In genomic region chr15:69719527-69719926, GRCh38 we compare ENCODE assay signal across 9 cellular contexts.
DNase-seq lines count a peak whose midpoint lies in the region; ATAC-seq, FAIRE-seq and TF ChIP-seq lines count a peak whose summit lies in the region.
"Had no signal": no experiment of that assay in that cellular context is flagged by ENCODE, and none has a peak within 500 bp of the region (broad histone marks: within the 10 kb centered on the region; RNA-seq: fewer than 3 reads in every experiment).

No MANE protein-coding gene starts in this region.

- no peaks in the 10 kb centered on the region for H3K36me3 ChIP-seq in kidney (ENCODE audit: control insufficient read depth in 1 of 2, insufficient read depth in 2 of 2, low read length in 2 of 2)

- no TSS peak for BruUV-seq in Calu3 (replicated peaks; lab: Mats Ljungman, UMichigan)

- peak overlapping the region; percentile 79 for H3K27ac Mint-ChIP-seq in activated CD4-positive, alpha-beta T cell treated with anti-CD3 and anti-CD28 coated beads, Interleukin-2, amount 10 ng/mL, durations not matched to agents 7 days and 5 days
- no peak overlapping the region for H3K27ac Mint-ChIP-seq in Calu3 (ENCODE audit: unreplicated experiment)

- peak; percentile 54 for ATAC-seq in esophagus mucosa
- ATAC-seq in GM21723 (IDR thresholded peaks at IDR 0.05; ENCODE audit: unreplicated experiment), result no peak
- ATAC-seq: HCT116 had no signal

- no peaks in the 10 kb centered on the region for H3K9me3 ChIP-seq in kidney (ENCODE audit: control insufficient read depth in 1 of 2, low read length in 2 of 2)

- DNase-seq in HT-29 (ENCODE audit: low spot score) (peak; percentile 43), Calu3 (no peak), kidney (no peak), NCI-H446 treated with DMSO at 0.1 percent for 48 hours (lab: John Stamatoyannopoulos, UW) (no peak)
- DNase-seq in activated CD4-positive, alpha-beta T cell treated with anti-CD3 and anti-CD28 coated beads, Interleukin-2, amount 10 ng/mL, durations not matched to agents 7 days and 5 days, result peak; percentile 65
- peak; percentile 32 to 47 for DNase-seq in stimulated activated CD8-positive, alpha-beta memory T cell treated with anti-CD3 and anti-CD28 coated beads, Interleukin-7, amount 100 ng/mL, for 1 hour (ENCODE audit: low read depth in 2 of 2)

- peaks cover 95% of the 10 kb centered on the region for H3K4me1 Mint-ChIP-seq in activated CD4-positive, alpha-beta T cell treated with anti-CD3 and anti-CD28 coated beads, Interleukin-2, amount 10 ng/mL, durations not matched to agents 7 days and 5 days
- peaks cover 26% of the 10 kb centered on the region for H3K4me1 Mint-ChIP-seq in Calu3 (ENCODE audit: low read depth, unreplicated experiment)

- no peak overlapping the region for H3K4me3 ChIP-seq in kidney (ENCODE audit: low read length in 2 of 2)

- H3K4me1 ChIP-seq in kidney (ENCODE audit: control insufficient read depth in 1 of 2, insufficient read depth in 1 of 2, low read depth in 1 of 2, low read length in 2 of 2), result no peaks in the 10 kb centered on the region

- H3K36me3 Mint-ChIP-seq in activated CD4-positive, alpha-beta T cell treated with anti-CD3 and anti-CD28 coated beads, Interleukin-2, amount 10 ng/mL, durations not matched to agents 7 days and 5 days (ENCODE audit: low read depth), result peaks cover 7% of the 10 kb centered on the region
- H3K36me3 Mint-ChIP-seq in Calu3 (ENCODE audit: insufficient read depth, unreplicated experiment), result peaks cover 5% of the 10 kb centered on the region

- POLR2A ChIA-PET in activated CD4-positive, alpha-beta T cell treated with anti-CD3 and anti-CD28 coated beads, Interleukin-2, amount 10 ng/mL, durations not matched to agents 7 days and 5 days (lab: Charles Lee), result no interaction called here

- no peak overlapping the region for H3K9ac ChIP-seq in kidney (ENCODE audit: low read length in 2 of 2)

- intact Hi-C loops in Calu3 (cut with micrococcal nuclease; ENCODE audit: unreplicated experiment), result no loop called here
- intact Hi-C loops in kidney (cut with DNase I), result no loop called here

- H3K27ac ChIP-seq in kidney (ENCODE audit: low read depth in 2 of 2, low read length in 2 of 2), result no peak overlapping the region

- peaks cover 10% of the 10 kb centered on the region for H3K27me3 Mint-ChIP-seq in activated CD4-positive, alpha-beta T cell treated with anti-CD3 and anti-CD28 coated beads, Interleukin-2, amount 10 ng/mL, durations not matched to agents 7 days and 5 days
- H3K27me3 Mint-ChIP-seq in Calu3 (ENCODE audit: unreplicated experiment), result peaks cover 29% of the 10 kb centered on the region

- H3K4me3 Mint-ChIP-seq in activated CD4-positive, alpha-beta T cell treated with anti-CD3 and anti-CD28 coated beads, Interleukin-2, amount 10 ng/mL, durations not matched to agents 7 days and 5 days, result no peak overlapping the region
- no peak overlapping the region for H3K4me3 Mint-ChIP-seq in Calu3 (ENCODE audit: low read depth, unreplicated experiment)

- no peak for FAIRE-seq in kidney (lab: Jason Lieb, UNC)

- H3K9me3 Mint-ChIP-seq in activated CD4-positive, alpha-beta T cell treated with anti-CD3 and anti-CD28 coated beads, Interleukin-2, amount 10 ng/mL, durations not matched to agents 7 days and 5 days, result peaks cover 9% of the 10 kb centered on the region
- no peaks in the 10 kb centered on the region for H3K9me3 Mint-ChIP-seq in Calu3 (ENCODE audit: low read depth, unreplicated experiment)

- CTCF ChIA-PET in activated CD4-positive, alpha-beta T cell treated with anti-CD3 and anti-CD28 coated beads, Interleukin-2, amount 10 ng/mL, durations not matched to agents 7 days and 5 days (lab: Charles Lee), result interaction anchor here (0.9 to 2.9 kb wide), 7 partner anchors 9 to 378 kb away, joined by 3 to 12 read pairs (median 4); partner anchors contain the start of gene TLE3
- CTCF ChIA-PET in Calu3 (lab: Charles Lee), result no interaction called here

- TF ChIP-seq CTCF in Calu3 (IDR thresholded peaks at IDR 0.05; ENCODE audit: unreplicated experiment) (no peak), kidney (IDR thresholded peaks at IDR 0.05; ENCODE audit: borderline replicate concordance, extremely low read depth, insufficient read depth) (no peak)

Comparison
In these comparisons a context has a peak if more than half of its experiments do, and no peak if none do; other contexts are left out.
1. DNase-seq: peak in HT-29 (single experiment), activated CD4-positive, alpha-beta T cell treated with anti-CD3 and anti-CD28 coated beads, Interleukin-2, amount 10 ng/mL, durations not matched to agents 7 days and 5 days (single experiment) and stimulated activated CD8-positive, alpha-beta memory T cell treated with anti-CD3 and anti-CD28 coated beads, Interleukin-7, amount 100 ng/mL, for 1 hour (2 of 2); none in Calu3 (single experiment), kidney (single experiment) and NCI-H446 treated with DMSO at 0.1 percent for 48 hours (single experiment).